16 cellular contexts compared by ENCODE assay signal in genomic region chr2:1237785-1238184, GRCh38.
DNase-seq lines count a peak whose midpoint lies in the region; ATAC-seq and TF ChIP-seq lines count a peak whose summit lies in the region.
"Had no signal": no experiment of that assay in that cellular context is flagged by ENCODE, and none has a peak within 500 bp of the region (broad histone marks: within the 10 kb centered on the region; RNA-seq: fewer than 3 reads in every experiment).

No MANE protein-coding gene starts in this region.

- ATAC-seq in HG03457 (IDR thresholded peaks at IDR 0.05; ENCODE audit: unreplicated experiment) = no peak
- ATAC-seq: K562 had no signal

- no peak overlapping the region for H3K4me3 ChIP-seq in BLaER1 treated with 17β-estradiol and CSF1 and Interleukin-3, amounts not matched to agents 10 nM and 100 nM
- H3K4me3 ChIP-seq: GM23338, HAP-1, K562 had no signal

- H3K4me1 Mint-ChIP-seq in osteocyte (ENCODE audit: unreplicated experiment) (no peaks in the 10 kb centered on the region), progenitor cell of endocrine pancreas (ENCODE audit: low read depth) (no peaks in the 10 kb centered on the region)
- H3K4me1 Mint-ChIP-seq: CD8-positive, alpha-beta memory T cell had no signal

- H3K27ac Mint-ChIP-seq in osteocyte (ENCODE audit: unreplicated experiment) = no peak overlapping the region
- H3K27ac Mint-ChIP-seq in progenitor cell of endocrine pancreas = no peak overlapping the region
- H3K27ac Mint-ChIP-seq: GM23338 had no signal

- H3K4me3 Mint-ChIP-seq in osteocyte (ENCODE audit: unreplicated experiment) = no peak overlapping the region
- H3K4me3 Mint-ChIP-seq in progenitor cell of endocrine pancreas (ENCODE audit: low read depth) = no peak overlapping the region
- H3K4me3 Mint-ChIP-seq: CD8-positive, alpha-beta memory T cell; GM23338 had no signal

- peak overlapping the region in 10 of 11 experiments; percentile 66 to 94 (median 88); a peak in 19 of 22 replicates for H3K4me2 ChIP-seq in BLaER1 treated with 17β-estradiol and CSF1 and Interleukin-3, amounts not matched to agents 10 nM and 100 nM
- H3K4me2 ChIP-seq: GM23338 had no signal

- peak overlapping the region in 1 of 11 experiments; percentile 14; a peak in 1 of 22 replicates for H3K27ac ChIP-seq in BLaER1 treated with 17β-estradiol and CSF1 and Interleukin-3, amounts not matched to agents 10 nM and 100 nM
- H3K27ac ChIP-seq: HL-60 had no signal

- no peak for TF ChIP-seq CTCF in osteocyte (IDR thresholded peaks at IDR 0.05)
- no peak for TF ChIP-seq CTCF in progenitor cell of endocrine pancreas (IDR thresholded peaks at IDR 0.05; ENCODE audit: unreplicated experiment)

- peak overlapping the region in 3 of 11 experiments; percentile 21 to 46 (median 26); a peak in 4 of 22 replicates for H3K9ac ChIP-seq in BLaER1 treated with 17β-estradiol and CSF1 and Interleukin-3, amounts not matched to agents 10 nM and 100 nM

- H3K27me3 Mint-ChIP-seq in osteocyte (ENCODE audit: unreplicated experiment) (no peaks in the 10 kb centered on the region), progenitor cell of endocrine pancreas (peaks cover 2% of the 10 kb centered on the region)
- H3K27me3 Mint-ChIP-seq: CD8-positive, alpha-beta memory T cell had no signal

- peaks cover 27 to 68% (median 55%) of the 10 kb centered on the region in 10 experiments for H3K4me1 ChIP-seq in BLaER1 treated with 17β-estradiol and CSF1 and Interleukin-3, amounts not matched to agents 10 nM and 100 nM
- H3K4me1 ChIP-seq: BE2C, Caco-2, HAP-1 had no signal

- no peaks in the 10 kb centered on the region for H3K9me3 ChIP-seq in BLaER1 treated with 17β-estradiol and CSF1 and Interleukin-3, amounts not matched to agents 10 nM and 100 nM (replicated peaks in 1 of 11)
- H3K9me3 ChIP-seq: BE2C, Caco-2, HAP-1 had no signal

- H4K20me1 ChIP-seq in BLaER1 treated with 17β-estradiol and CSF1 and Interleukin-3, amounts not matched to agents 10 nM and 100 nM = no peaks in the 10 kb centered on the region

- no peaks in the 10 kb centered on the region for H3K36me3 ChIP-seq in BLaER1 treated with 17β-estradiol and CSF1 and Interleukin-3, amounts not matched to agents 10 nM and 100 nM
- H3K36me3 ChIP-seq: BE2C, HAP-1 had no signal

- DNase-seq in kidney tubule cell (ENCODE audit: low spot score) (peak; percentile 26), osteocyte (ENCODE audit: extremely low spot score, unreplicated experiment) (peak; percentile 66), activated gamma-delta T cell (lab: John Stamatoyannopoulos, UW) (no peak), progenitor cell of endocrine pancreas (ENCODE audit: low spot score, unreplicated experiment) (no peak), RKO (ENCODE audit: low spot score) (no peak)
- DNase-seq: BE2C; Caco-2; CD8-positive, alpha-beta memory T cell; DND-41; GDM1 had no signal

- H3K36me3 Mint-ChIP-seq in osteocyte (ENCODE audit: unreplicated experiment) (no peaks in the 10 kb centered on the region), progenitor cell of endocrine pancreas (ENCODE audit: insufficient read depth) (no peaks in the 10 kb centered on the region)

- 0 out of 22 replicates have a peak, but pooled peaks cover 0 to 5% (median 0%) of the 10 kb centered on the region in 11 experiments for H3K27me3 ChIP-seq in BLaER1 treated with 17β-estradiol and CSF1 and Interleukin-3, amounts not matched to agents 10 nM and 100 nM
- H3K27me3 ChIP-seq: BE2C had no signal

- H3K9me3 Mint-ChIP-seq in osteocyte (ENCODE audit: unreplicated experiment) (no peaks in the 10 kb centered on the region), progenitor cell of endocrine pancreas (ENCODE audit: low read depth) (no peaks in the 10 kb centered on the region)
- H3K9me3 Mint-ChIP-seq: GM23338 had no signal

Comparison
In these comparisons a context has a peak if more than half of its experiments do, and no peak if none do; other contexts are left out.
1. DNase-seq: peak in kidney tubule cell (single experiment) and osteocyte (single experiment); none in activated gamma-delta T cell (single experiment), progenitor cell of endocrine pancreas (single experiment) and RKO (single experiment).